31 cellular contexts compared by ENCODE assay signal in genomic region chr15:78339559-78339958, GRCh38. TPM values are rescaled to one million over a fixed set of nuclear protein-coding genes. Genes with fewer than 3 reads are reported as not detected.
A peak's percentile ranks its signal among the peaks of the same experiment; 100 is the strongest.
DNase-seq lines count a peak whose midpoint lies in the region; ATAC-seq and TF ChIP-seq lines count a peak whose summit lies in the region.
"Had no signal": no experiment of that assay in that cellular context is flagged by ENCODE, and none has a peak within 500 bp of the region (broad histone marks: within the 10 kb centered on the region; RNA-seq: fewer than 3 reads in every experiment).

No MANE protein-coding gene starts in this region.

- H2BK15ac ChIP-seq in neuronal stem cell (ENCODE audit: low read length): peak overlapping the region; percentile 84

- BruUV-seq in OCI-LY7 (replicated peaks; lab: Mats Ljungman, UMichigan): no TSS peak

- POLR2A ChIA-PET in OCI-LY7 (lab: Charles Lee): no interaction called here

- H3K18ac ChIP-seq in neuronal stem cell (ENCODE audit: low read length): peak overlapping the region; percentile 96

- peak overlapping the region; percentile 82 for H2BK12ac ChIP-seq in neuronal stem cell (ENCODE audit: low read length)

- peak overlapping the region; percentile 28 for H3K14ac ChIP-seq in neuronal stem cell (ENCODE audit: low read length)

- H4K91ac ChIP-seq in neuronal stem cell (ENCODE audit: low read depth, low read length, poor library complexity): no peak overlapping the region

- no peaks in the 10 kb centered on the region for H3K79me2 ChIP-seq in OCI-LY7 (ENCODE audit: insufficient read depth, low read depth, low read length)

- H3K9me3 ChIP-seq in BLaER1 treated with 17β-estradiol and CSF1 and Interleukin-3, amounts not matched to agents 10 nM and 100 nM (replicated peaks in 1 of 11): no peaks in the 10 kb centered on the region
- H3K9me3 ChIP-seq in OCI-LY7 (ENCODE audit: low read length): no peaks in the 10 kb centered on the region
- peaks cover 0 to 6% of the 10 kb centered on the region in 2 donors for H3K9me3 ChIP-seq in neuronal stem cell (replicated peaks in 1 of 2; ENCODE audit: control insufficient read depth in 2 of 2, insufficient read depth in 1 of 2, low read depth in 1 of 2, low read length in 2 of 2)
- H3K9me3 ChIP-seq: breast epithelium, heart left ventricle, left ventricle myocardium inferior, transverse colon had no signal

- no peak overlapping the region for H2BK120ac ChIP-seq in neuronal stem cell (ENCODE audit: low read depth, low read length)

- peak overlapping the region; percentile 72 for H2AK5ac ChIP-seq in neuronal stem cell (ENCODE audit: low read depth, low read length)

- no peak overlapping the region for H3K9ac ChIP-seq in BLaER1 treated with 17β-estradiol and CSF1 and Interleukin-3, amounts not matched to agents 10 nM and 100 nM
- H3K9ac ChIP-seq in neuronal stem cell (ENCODE audit: low read depth, low read length, poor library complexity): peak overlapping the region; percentile 24
- H3K9ac ChIP-seq: GM23248 had no signal

- no peak overlapping the region for H3K4me3 ChIP-seq in BLaER1 treated with 17β-estradiol and CSF1 and Interleukin-3, amounts not matched to agents 10 nM and 100 nM
- H3K4me3 ChIP-seq in OCI-LY7 (ENCODE audit: low read depth, low read length, poor library complexity, severe bottlenecking): no peak overlapping the region
- peak overlapping the region; percentile 33 for H3K4me3 ChIP-seq in iPS-11a (ENCODE audit: low read depth, low read length)
- peak overlapping the region in 1 of 2 donors; percentile 56 for H3K4me3 ChIP-seq in neuronal stem cell (ENCODE audit: low read length in 2 of 2)
- H3K4me3 ChIP-seq: GM23248, SJSA1 had no signal

- no peak for ATAC-seq in GM18870 (IDR thresholded peaks at IDR 0.05; ENCODE audit: unreplicated experiment)
- ATAC-seq: activated CD4-positive, CD25-positive, alpha-beta regulatory T cell treated with anti-CD3 and anti-CD28 coated beads, Interleukin-2, amount 50 U/mL, for 24 hours; heart left ventricle had no signal

- intact Hi-C loops in OCI-LY7 (cut with micrococcal nuclease; ENCODE audit: unreplicated experiment): no loop called here

- peak overlapping the region in 8 of 11 experiments; percentile 29 to 60 (median 49); a peak in 14 of 22 replicates for H3K4me2 ChIP-seq in BLaER1 treated with 17β-estradiol and CSF1 and Interleukin-3, amounts not matched to agents 10 nM and 100 nM
- H3K4me2 ChIP-seq in OCI-LY7 (ENCODE audit: low read length): peak overlapping the region; percentile 28; the same call in 1 of the 2 replicates
- H3K4me2 ChIP-seq in neuronal stem cell (ENCODE audit: insufficient read depth, low read length, poor library complexity, severe bottlenecking): peak overlapping the region; percentile 68

- H2AFZ ChIP-seq in OCI-LY7 (ENCODE audit: low read length) (no peak overlapping the region), neuronal stem cell (ENCODE audit: low read length) (peak overlapping the region; percentile 62)
- H2AFZ ChIP-seq: GM23248 had no signal

- CTCF ChIA-PET in OCI-LY7 (lab: Charles Lee; ENCODE audit: unreplicated experiment): interaction anchor here (0.5 to 0.6 kb wide), 2 partner anchors 14 to 201 kb away, joined by 3 to 4 read pairs; no protein-coding TSS in a partner anchor

- peaks cover 34 to 51% (median 42%) of the 10 kb centered on the region in 11 experiments for H3K27me3 ChIP-seq in BLaER1 treated with 17β-estradiol and CSF1 and Interleukin-3, amounts not matched to agents 10 nM and 100 nM
- no peaks in the 10 kb centered on the region for H3K27me3 ChIP-seq in neuronal stem cell (ENCODE audit: control insufficient read depth in 3 of 3, insufficient read depth in 3 of 3, low read depth in 1 of 3, low read length in 3 of 3)

- peaks cover 0 to 10% (median 7%) of the 10 kb centered on the region in 10 experiments; a peak in 11 of 20 replicates for H3K4me1 ChIP-seq in BLaER1 treated with 17β-estradiol and CSF1 and Interleukin-3, amounts not matched to agents 10 nM and 100 nM
- H3K4me1 ChIP-seq in OCI-LY7 (ENCODE audit: insufficient read depth, low read length, poor library complexity, severe bottlenecking) (peaks cover 19% of the 10 kb centered on the region), neuronal stem cell (ENCODE audit: control insufficient read depth in 2 of 2, insufficient read depth in 1 of 2, low read depth in 1 of 2, low read length in 2 of 2) (peaks cover 18 to 34% of the 10 kb centered on the region in 2 donors)
- H3K4me1 ChIP-seq: breast epithelium, SJSA1 had no signal

- H3K9me2 ChIP-seq in OCI-LY7 (ENCODE audit: insufficient read depth, low read length): no peaks in the 10 kb centered on the region

- TF ChIP-seq CTCF in OCI-LY7 (conservative IDR thresholded peaks at IDR 0.05; ENCODE audit: low read length): no peak

- no peak overlapping the region for H3K23ac ChIP-seq in neuronal stem cell (ENCODE audit: low read depth, low read length, poor library complexity)

- no CpG with 5 or more reads among the region's 17 CpGs for WGBS in neuronal stem cell (ENCODE audit: extremely low coverage in 2 of 2, insufficient read length in 2 of 2, insufficient replicate concordance in 1 of 2), 2 donors

- DNase-seq in OCI-LY7 (ENCODE audit: low spot score) (no peak), neuronal stem cell (ENCODE audit: low spot score) (no peak), NCI-H2029 (lab: John Stamatoyannopoulos, UW) (no peak)
- DNase-seq in stimulated activated CD4-positive, alpha-beta T cell treated with anti-CD3 and anti-CD28 coated beads, Interleukin-2, amount 100 ng/mL, for 48 hours: no peak
- DNase-seq in activated effector memory CD4-positive, alpha-beta T cell treated with Interleukin-2 at 50 U/mL for 16 hours: no peak
- DNase-seq: activated CD4-positive, alpha-beta memory T cell treated with anti-CD3 and anti-CD28 coated beads for 36 hours; activated CD8-positive, alpha-beta memory T cell treated with anti-CD3 and anti-CD28 coated beads, Interleukin-2, amount 50 U/mL, for 48 hours; activated naive CD4-positive, alpha-beta T cell treated with anti-CD3 and anti-CD28 coated beads, Interleukin-2, amount 50 U/mL, for 16 hours; amniotic stem cell; effector CD4-positive, alpha-beta T cell; erythroblast; GM23248; heart left ventricle; left ventricle myocardium inferior; NCI-H1092; NCI-H1694 treated with DMSO at 0.1 percent for 48 hours; RPMI8226; small intestine; stimulated activated CD4-positive, alpha-beta T cell treated with anti-CD3 and anti-CD28 coated beads, Interleukin-1b, Interleukin-23, amount 100 ng/mL, for 48 hours; T-helper 1 cell; transverse colon had no signal

- H2BK5ac ChIP-seq in neuronal stem cell (ENCODE audit: low read length): peak overlapping the region; percentile 47

- peaks cover 6% of the 10 kb centered on the region for H3K79me1 ChIP-seq in neuronal stem cell (ENCODE audit: low read depth, low read length)

- peak overlapping the region; percentile 4 for H3K4ac ChIP-seq in neuronal stem cell (ENCODE audit: low read length)

- no peaks in the 10 kb centered on the region; a peak in 3 of 22 replicates for H4K20me1 ChIP-seq in BLaER1 treated with 17β-estradiol and CSF1 and Interleukin-3, amounts not matched to agents 10 nM and 100 nM
- H4K20me1 ChIP-seq in OCI-LY7 (ENCODE audit: insufficient read depth, low read length): no peaks in the 10 kb centered on the region

- no peak overlapping the region for H4K8ac ChIP-seq in neuronal stem cell (ENCODE audit: low read depth, low read length)

- no peak overlapping the region for H3K27ac ChIP-seq in BLaER1 treated with 17β-estradiol and CSF1 and Interleukin-3, amounts not matched to agents 10 nM and 100 nM
- H3K27ac ChIP-seq in OCI-LY7 (ENCODE audit: low read depth, low read length, poor library complexity, severe bottlenecking) (no peak overlapping the region), neuronal stem cell (replicated peaks; ENCODE audit: low read length) (no peak overlapping the region)
- H3K27ac ChIP-seq: breast epithelium, C4-2B, GM23248, heart left ventricle, left ventricle myocardium inferior, SJSA1, transverse colon had no signal

- no peaks in the 10 kb centered on the region for H3K36me3 ChIP-seq in BLaER1 treated with 17β-estradiol and CSF1 and Interleukin-3, amounts not matched to agents 10 nM and 100 nM
- H3K36me3 ChIP-seq in OCI-LY7 (ENCODE audit: insufficient read depth, low read length) (no peaks in the 10 kb centered on the region), neuronal stem cell (replicated peaks in 1 of 2; ENCODE audit: control insufficient read depth in 2 of 2, insufficient read depth in 2 of 2, low read length in 2 of 2) (peaks cover 0 to 14% of the 10 kb centered on the region in 2 donors)
- H3K36me3 ChIP-seq: breast epithelium, heart left ventricle, left ventricle myocardium inferior, SJSA1, transverse colon had no signal

RNA-seq across cellular contexts. Expression of gene CRABP1, which starts 0.6 kb away (rescaled TPM):
- not detected in 2 replicates for total RNA-seq in OCI-LY7 (2014; rRNA removed; shearing (Covaris generic))
- not detected in 2 replicates for total RNA-seq in OCI-LY7 (2022)
- polyA plus RNA-seq in neuronal stem cell (2013, experiment 1 of 2): 1,930 TPM
- 1,905 TPM for polyA plus RNA-seq in neuronal stem cell (2013, experiment 2 of 2)
- total RNA-seq: activated CD4-positive, alpha-beta memory T cell treated with anti-CD3 and anti-CD28 coated beads for 36 hours; GM23248; left ventricle myocardium inferior; osteoblast; renal cortical epithelial cell; SJSA1 had no signal
- polyA plus RNA-seq: AG04450, GM23248, heart left ventricle had no signal

RNA-seq across cellular contexts. Expression of gene SKIC8, which starts 40.1 kb away (rescaled TPM):
- total RNA-seq in OCI-LY7 (2014; rRNA removed; shearing (Covaris generic)): 57.4 and 66.8 TPM in 2 replicates
- total RNA-seq in OCI-LY7 (2022): 53.5 and 59.8 TPM in 2 replicates
- 34.0 TPM for polyA plus RNA-seq in neuronal stem cell (2013, experiment 1 of 2)
- 34.5 TPM for polyA plus RNA-seq in neuronal stem cell (2013, experiment 2 of 2)
